In the genomic region with DNA sequence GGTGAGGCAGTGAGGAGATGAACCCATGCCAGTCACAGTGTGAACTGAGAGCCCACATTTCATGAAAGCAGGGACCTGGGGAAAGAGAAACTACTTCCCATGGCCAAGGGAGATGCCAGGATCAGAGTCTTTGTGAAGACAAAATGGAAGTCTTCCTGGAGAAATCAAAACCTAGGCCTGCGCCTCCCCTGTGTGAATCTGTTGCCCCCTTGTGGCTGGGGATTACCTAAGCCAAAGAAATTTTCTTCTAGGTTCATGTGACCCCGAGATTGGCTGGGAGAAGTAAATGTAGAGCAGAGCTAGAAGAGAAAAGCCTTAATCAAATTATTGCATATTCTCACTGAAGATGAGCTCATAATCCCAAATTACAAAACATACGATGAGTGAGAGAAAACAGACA, we compare ENCODE assay signal across 11 cellular contexts.
DNase-seq lines count a peak whose midpoint lies in the region; ATAC-seq, FAIRE-seq and TF ChIP-seq lines count a peak whose summit lies in the region.
"Had no signal": no experiment of that assay in that cellular context is flagged by ENCODE, and none has a peak within 500 bp of the region (broad histone marks: within the 10 kb centered on the region; RNA-seq: fewer than 3 reads in every experiment).

No MANE protein-coding gene starts in this region.

- peak; percentile 66 for FAIRE-seq in H1 (lab: Jason Lieb, UNC)

- H3K79me1 ChIP-seq in H1 (ENCODE audit: low read depth, low read length): no peaks in the 10 kb centered on the region

- TF ChIP-seq RAD21 in H1 (IDR thresholded peaks at IDR 0.05 in 1 of 2, conservative IDR thresholded peaks at IDR 0.05 in 1 of 2; ENCODE audit: low read depth in 2 of 2, low read length in 2 of 2): peak; percentile 89 to 94

- H4K91ac ChIP-seq in H1 (replicated peaks; ENCODE audit: insufficient read length, low read length): peak overlapping the region; percentile 22

- no peak overlapping the region for H2BK15ac ChIP-seq in H1 (ENCODE audit: low read length)

- no peaks in the 10 kb centered on the region; a peak in 1 of 7 replicates for H3K4me1 ChIP-seq in H1 (replicated peaks in 1 of 4; ENCODE audit: control insufficient read depth in 3 of 4, insufficient read depth in 4 of 4, low read length in 3 of 4)

- H3K36me3 ChIP-seq in H1 (ENCODE audit: control insufficient read depth in 2 of 4, insufficient read depth in 4 of 4, low read length in 3 of 4): no peaks in the 10 kb centered on the region

- no peak overlapping the region for H3K18ac ChIP-seq in H1 (ENCODE audit: extremely low read depth, low read length)

- H3K27ac ChIP-seq in AG04450 (ENCODE audit: low read depth, low read length): no peak overlapping the region
- no peak overlapping the region for H3K27ac ChIP-seq in H1 (ENCODE audit: low read depth, low read length)

- H3K27me3 ChIP-seq in AG04450 (ENCODE audit: control insufficient read depth, insufficient read depth, low read length) (no peaks in the 10 kb centered on the region), H1 (replicated peaks in 1 of 4; ENCODE audit: control insufficient read depth in 3 of 4, extremely low read depth in 1 of 4, insufficient read depth in 3 of 4, low read length in 3 of 4) (no peaks in the 10 kb centered on the region; a peak in 1 of 7 replicates)

- no peaks in the 10 kb centered on the region for H3K23me2 ChIP-seq in H1 (ENCODE audit: low read depth, low read length)

- H3K23ac ChIP-seq in H1 (ENCODE audit: insufficient read length): no peak overlapping the region

- H2AK5ac ChIP-seq in H1 (ENCODE audit: low read depth, low read length): no peak overlapping the region

- H2AFZ ChIP-seq in H1 (ENCODE audit: low read length): peak overlapping the region; percentile 97

- H4K20me1 ChIP-seq in H1 (replicated peaks in 1 of 2; ENCODE audit: control insufficient read depth in 1 of 2, insufficient read depth in 2 of 2, low read length in 2 of 2): no peaks in the 10 kb centered on the region

- no peak for TF ChIP-seq POLR2A in H1 (IDR thresholded peaks at IDR 0.05; ENCODE audit: control extremely low read depth in 1 of 2, low read depth in 2 of 2, low read length in 2 of 2)

- no peak overlapping the region for H3K4me3 ChIP-seq in AG04450 (ENCODE audit: low read depth, low read length)
- no peak overlapping the region for H3K4me3 ChIP-seq in H1 (ENCODE audit: extremely low read depth in 1 of 4, insufficient read depth in 2 of 4, low read depth in 3 of 4, low read length in 4 of 4)

- H3K9ac ChIP-seq in H1 (replicated peaks in 1 of 4; ENCODE audit: extremely low read depth in 1 of 4, low read depth in 3 of 4, low read length in 3 of 4): no peak overlapping the region

- 41% methylated on average over 3 of the region's 3 CpGs; no CpG with 5 or more reads in 1 of the 2 experiments for WGBS in H1 (ENCODE audit: extremely low coverage in 1 of 2, insufficient coverage in 1 of 2, insufficient read length in 1 of 2, insufficient replicate concordance in 2 of 2, low coverage in 1 of 2, low lambda C conversion rate in 2 of 2, missing lambda C conversion rate in 1 of 2), 2 experiments

- H3K56ac ChIP-seq in H1 (replicated peaks; ENCODE audit: insufficient read length, low read depth, low read length): no peak overlapping the region

- peak overlapping the region; percentile 40 for H3K4ac ChIP-seq in H1 (replicated peaks; ENCODE audit: insufficient read length, low read depth, low read length)

- POLR2A ChIA-PET in AG04450 (lab: Yijun Ruan, JAX): no interaction called here
- POLR2A ChIA-PET in H1 (lab: Charles Lee; ENCODE audit: partially characterized antibody): no interaction called here

- DNase-seq in AG04450 (ENCODE audit: low read depth, low spot score) (no peak), NCI-H748 treated with DMSO at 0.1 percent for 48 hours (lab: John Stamatoyannopoulos, UW) (peak; percentile 16), H1 (ENCODE audit: low read depth in 1 of 2, low spot score in 2 of 2) (peak; percentile 17 to 57), AG08396 (ENCODE audit: low spot score) (no peak)
- DNase-seq: activated B cell treated with CpG ODN at 0.5 μM for 24 hours; effector CD4-positive, alpha-beta T cell had no signal

- no peaks in the 10 kb centered on the region for H3K79me2 ChIP-seq in H1 (ENCODE audit: control insufficient read depth in 1 of 2, insufficient read depth in 2 of 2, low read length in 2 of 2)

- peak; percentile 10 for TF ChIP-seq CTCF in AG04450 (IDR thresholded peaks at IDR 0.05; ENCODE audit: low read depth, low read length)
- TF ChIP-seq CTCF in GM12872 (IDR thresholded peaks at IDR 0.05; ENCODE audit: insufficient read depth, low read depth, low read length): peak; percentile 61
- peak; percentile 43 to 76 (median 74) for TF ChIP-seq CTCF in H1 (IDR thresholded peaks at IDR 0.05; ENCODE audit: control extremely low read depth in 1 of 3, insufficient read depth in 1 of 3, low read depth in 1 of 3, low read length in 3 of 3)

- no peak overlapping the region for H3K4me2 ChIP-seq in H1 (ENCODE audit: insufficient read depth in 1 of 2, low read depth in 2 of 2, low read length in 2 of 2)

- H2BK20ac ChIP-seq in H1 (ENCODE audit: low read length): 0 out of 2 replicates have a peak overlapping the region, but pooled peaks have one; percentile 32

- H2BK5ac ChIP-seq in H1 (ENCODE audit: low read depth, low read length): no peak overlapping the region

- peaks cover 57% of the 10 kb centered on the region for H3K9me3 ChIP-seq in AG04450 (ENCODE audit: control insufficient read depth, insufficient read depth, low read length)
- no peaks in the 10 kb centered on the region for H3K9me3 ChIP-seq in H1 (ENCODE audit: insufficient read depth in 2 of 2, low read depth in 1 of 2, low read length in 1 of 2)

- no peak overlapping the region for H4K5ac ChIP-seq in H1 (ENCODE audit: insufficient read length, low read depth, low read length)

- CTCF ChIA-PET in AG04450 (lab: Charles Lee) (no interaction called here), H1 (lab: Charles Lee; ENCODE audit: partially characterized antibody) (interaction anchor here (0.5 to 1.9 kb wide), 20 partner anchors 8 to 1011 kb away, joined by 3 to 8 read pairs (median 4); no protein-coding TSS in a partner anchor)

- H2BK120ac ChIP-seq in H1 (replicated peaks; ENCODE audit: low read depth, low read length): no peak overlapping the region

- H2BK12ac ChIP-seq in H1 (ENCODE audit: low read depth, low read length): peak overlapping the region; percentile 65; the same call in 1 of the 2 replicates

- ATAC-seq in HG02870 (IDR thresholded peaks at IDR 0.05; ENCODE audit: unreplicated experiment) (no peak), GM18873 (IDR thresholded peaks at IDR 0.05; ENCODE audit: low FRiP score, unreplicated experiment) (no peak), HG02938 (IDR thresholded peaks at IDR 0.05; ENCODE audit: unreplicated experiment) (no peak)
- ATAC-seq: stimulated activated effector memory CD8-positive, alpha-beta T cell treated with anti-CD3 and anti-CD28 coated beads, Interleukin-12 subunit alpha, Interleukin-12 subunit beta, amount 100 ng/mL, for 72 hours had no signal

- no peak for TF ChIP-seq EP300 in H1 (IDR thresholded peaks at IDR 0.05; ENCODE audit: borderline replicate concordance in 1 of 2, low read depth in 2 of 2, low read length in 2 of 2)

- no peak overlapping the region for H3K14ac ChIP-seq in H1 (ENCODE audit: insufficient read length)

- no peak overlapping the region for H4K8ac ChIP-seq in H1 (ENCODE audit: extremely low read depth, insufficient read depth, low read length)

TF ChIP-seq in H1, 55 proteins besides CTCF, POLR2A, EP300 and RAD21:
- no peak for TF ChIP-seq SIRT6 (IDR thresholded peaks at IDR 0.05; ENCODE audit: low read length)
- peak; percentile 88 for TF ChIP-seq YY1 (IDR thresholded peaks at IDR 0.05; ENCODE audit: low read depth, low read length)

Comparison
In these comparisons a context has a peak if more than half of its experiments do, and no peak if none do; other contexts are left out.
1. DNase-seq: peak in NCI-H748 treated with DMSO at 0.1 percent for 48 hours (single experiment) and H1 (2 of 2); none in AG04450 (single experiment) and AG08396 (single experiment).
2. CTCF ChIP-seq: peak in every context shown above with its lines; median percentile 74 in H1; 61 in GM12872; 10 in AG04450.